ENCODE assay signal across 1 cellular context in the genomic region with DNA sequence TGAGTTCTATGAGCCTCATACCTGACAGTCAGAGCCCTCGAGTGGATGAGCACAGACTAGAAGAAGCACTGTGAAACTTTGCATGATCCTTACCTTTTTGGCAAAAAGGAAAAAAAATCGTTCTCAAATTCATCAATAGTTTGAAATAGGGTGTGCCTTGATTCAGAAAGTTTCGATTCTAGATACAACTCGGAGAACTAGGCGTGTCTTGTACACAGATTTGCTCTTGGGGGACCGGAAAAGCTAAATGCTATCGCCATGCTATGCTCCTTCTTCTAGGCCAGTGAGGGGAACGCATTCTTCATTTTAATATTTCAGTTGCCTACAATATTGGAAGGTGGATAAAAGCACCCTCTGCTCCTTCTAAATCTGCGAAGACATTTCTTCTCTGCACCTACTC.
A peak's percentile ranks its signal among the peaks of the same experiment; 100 is the strongest.
TF ChIP-seq lines count a peak whose summit lies in the region.

No MANE protein-coding gene starts in this region.

TF ChIP-seq in GM12878, 131 proteins besides CTCF, POLR2A, EP300 and RAD21:
- no peak for TF ChIP-seq SUPT20H (IDR thresholded peaks at IDR 0.05; ENCODE audit: borderline replicate concordance, control insufficient read depth, low read depth, low read length)
- TF ChIP-seq POLR2AphosphoS5 (IDR thresholded peaks at IDR 0.05; ENCODE audit: low read length): peak; percentile 38; the same call in 1 of the 2 replicates
- 0 out of 2 replicates have a peak, but pooled peaks have one; percentile 33 for TF ChIP-seq ZBED1 (IDR thresholded peaks at IDR 0.05; ENCODE audit: borderline replicate concordance)
